Comparison of ENCODE assay signal across 8 cellular contexts in genomic region chr1:54488065-54488750, GRCh38. TPM values are rescaled to one million over a fixed set of nuclear protein-coding genes. Genes with fewer than 3 reads are reported as not detected.
DNase-seq lines count a peak whose midpoint lies in the region; ATAC-seq and TF ChIP-seq lines count a peak whose summit lies in the region.

No MANE protein-coding gene starts in this region.

- H3K4me3 Mint-ChIP-seq in T-cell (peak overlapping the region; percentile 79 to 88 (median 85)), progenitor cell of endocrine pancreas (ENCODE audit: low read depth) (peak overlapping the region; percentile 87), type B pancreatic cell (peak overlapping the region; percentile 95)

- H3K27me3 Mint-ChIP-seq in T-cell (peaks cover 0 to 3% of the 10 kb centered on the region in 2 donors), progenitor cell of endocrine pancreas (peaks cover 13% of the 10 kb centered on the region), type B pancreatic cell (no peaks in the 10 kb centered on the region)

- POLR2A ChIA-PET in T-cell (lab: Charles Lee), result interaction anchor here in 1 of 2 donors (0.6 kb wide), 1 partner anchor 13 kb away, joined by 9 read pairs; no protein-coding TSS in a partner anchor

- no peak for TF ChIP-seq CTCF in progenitor cell of endocrine pancreas (IDR thresholded peaks at IDR 0.05; ENCODE audit: unreplicated experiment)
- peak; percentile 45 for TF ChIP-seq CTCF in type B pancreatic cell (conservative IDR thresholded peaks at IDR 0.05)

- H3K4me1 Mint-ChIP-seq in T-cell (peaks cover 34 to 51% (median 44%) of the 10 kb centered on the region in 3 donors), progenitor cell of endocrine pancreas (ENCODE audit: low read depth) (peaks cover 24% of the 10 kb centered on the region), type B pancreatic cell (ENCODE audit: unreplicated experiment) (peaks cover 50% of the 10 kb centered on the region)

- H3K36me3 Mint-ChIP-seq in T-cell (no peaks in the 10 kb centered on the region), progenitor cell of endocrine pancreas (ENCODE audit: insufficient read depth) (no peaks in the 10 kb centered on the region), type B pancreatic cell (no peaks in the 10 kb centered on the region)

- CTCF ChIA-PET in T-cell (lab: Charles Lee), result interaction anchor here (0.6 to 3.3 kb wide), 7 partner anchors 63 to 626 kb away, joined by 3 to 35 read pairs (median 5); partner anchors contain the start of gene SSBP3 (in 1 of the 2)

- peak overlapping the region; percentile 85 to 90 for H3K27ac Mint-ChIP-seq in T-cell
- peak overlapping the region; percentile 99 for H3K27ac Mint-ChIP-seq in progenitor cell of endocrine pancreas
- peak overlapping the region; percentile 95 for H3K27ac Mint-ChIP-seq in type B pancreatic cell

- DNase-seq in DMS 273 treated with DMSO at 0.1 percent for 48 hours (lab: John Stamatoyannopoulos, UW) (peak; percentile 70), GOT3 (lab: John Stamatoyannopoulos, UW) (peak; percentile 60), NCI-H1417 (lab: John Stamatoyannopoulos, UW) (peak; percentile 94 to 96 (median 94)), T-cell (peak in 33 of 34 experiments; percentile 32 to 82 (median 57)), amniotic stem cell (lab: John Stamatoyannopoulos, UW) (peak; percentile 68), left cardiac atrium (peak; percentile 92), progenitor cell of endocrine pancreas (ENCODE audit: low spot score, unreplicated experiment) (peak; percentile 93), type B pancreatic cell (ENCODE audit: extremely low spot score, unreplicated experiment) (peak; percentile 96)

- intact Hi-C loops in left cardiac atrium (cut with DNase I), result loop anchor here (1.0 to 10.0 kb wide), 5 partner anchors 80 to 411 kb away; no protein-coding TSS in a partner anchor

- ATAC-seq in T-cell (replicated peaks in 1 of 4) (peak; percentile 53 to 70 (median 63)), left cardiac atrium (peak; percentile 89 to 91)

- no peaks in the 10 kb centered on the region for H3K9me3 Mint-ChIP-seq in T-cell
- H3K9me3 Mint-ChIP-seq in progenitor cell of endocrine pancreas (ENCODE audit: low read depth), result no peaks in the 10 kb centered on the region
- H3K9me3 Mint-ChIP-seq in type B pancreatic cell, result no peaks in the 10 kb centered on the region

RNA-seq across cellular contexts. Expression of gene ACOT11, which starts 59.8 kb away (rescaled TPM):
- total RNA-seq in T-cell (1 to 10 TPM in 2 of 5 donors, under 1 TPM in 3; 0.60 to 1.4 (median 0.93) TPM), left cardiac atrium (10 to 100 TPM; 15.2 to 23.3 TPM), progenitor cell of endocrine pancreas (1.7 and 2.2 TPM in 2 replicates), type B pancreatic cell (ENCODE audit: low replicate concordance) (5.2 and 11.6 TPM in 2 replicates)

Comparison
In these comparisons a context has a peak if more than half of its experiments do, and no peak if none do; other contexts are left out.
1. Peak in every context shown above with its lines: DNase-seq and ATAC-seq.